In the genomic region with DNA sequence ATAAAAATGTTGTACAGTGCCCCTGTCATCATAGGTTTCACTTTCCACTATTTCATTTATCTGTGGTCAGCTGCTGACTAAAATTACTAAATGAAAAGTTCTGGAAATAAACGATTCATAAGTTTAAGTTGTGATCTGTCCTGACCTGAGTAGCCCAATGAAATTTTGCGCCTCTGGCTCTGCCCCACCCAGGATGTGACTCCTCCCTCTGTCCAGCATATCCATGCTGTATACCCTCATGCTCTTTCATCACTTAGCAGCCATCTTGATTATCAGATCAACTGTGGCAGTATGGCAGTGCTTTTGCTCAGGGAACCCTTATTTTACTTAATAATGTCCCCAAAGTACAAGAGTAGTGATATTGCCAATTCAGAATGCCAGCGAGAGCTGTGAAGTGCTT, we compare ENCODE assay signal across 12 cellular contexts.
"Had no signal": no experiment of that assay in that cellular context is flagged by ENCODE, and none has a peak within 500 bp of the region (broad histone marks: within the 10 kb centered on the region; RNA-seq: fewer than 3 reads in every experiment).

No MANE protein-coding gene starts in this region.

- DNase-seq: activated CD8-positive, alpha-beta memory T cell treated with anti-CD3 and anti-CD28 coated beads for 24 hours; activated effector memory CD4-positive, alpha-beta T cell treated with anti-CD3 and anti-CD28 coated beads, Interleukin-2, amount 50 U/mL, for 16 hours; dermis blood vessel endothelial cell; effector memory CD8-positive, alpha-beta T cell; foreskin keratinocyte; glutamatergic neuron; hypothalamus; left ventricle myocardium superior; naive thymus-derived CD8-positive, alpha-beta T cell; T-helper 9 cell; thyroid gland had no signal

- ATAC-seq: effector memory CD8-positive, alpha-beta T cell; foreskin keratinocyte; left ventricle myocardium superior; naive thymus-derived CD8-positive, alpha-beta T cell had no signal

- H3K4me3 Mint-ChIP-seq: effector memory CD8-positive, alpha-beta T cell; memory B cell; naive thymus-derived CD8-positive, alpha-beta T cell had no signal

- H3K27me3 Mint-ChIP-seq: effector memory CD8-positive, alpha-beta T cell; memory B cell; naive thymus-derived CD8-positive, alpha-beta T cell had no signal

- H3K27ac Mint-ChIP-seq: effector memory CD8-positive, alpha-beta T cell; memory B cell had no signal

- H3K9me3 Mint-ChIP-seq: effector memory CD8-positive, alpha-beta T cell; memory B cell had no signal

- H3K36me3 Mint-ChIP-seq: memory B cell had no signal
